Comparison of ENCODE assay signal across 10 cellular contexts in genomic region chr3:128432898-128433629, GRCh38. TPM values are rescaled to one million over a fixed set of nuclear protein-coding genes. Genes with fewer than 3 reads are reported as not detected.
DNase-seq lines count a peak whose midpoint lies in the region; ATAC-seq and TF ChIP-seq lines count a peak whose summit lies in the region.
"Had no signal": no experiment of that assay in that cellular context is flagged by ENCODE, and none has a peak within 500 bp of the region (broad histone marks: within the 10 kb centered on the region; RNA-seq: fewer than 3 reads in every experiment).

No MANE protein-coding gene starts in this region.

- no peaks in the 10 kb centered on the region for H3K36me3 ChIP-seq in iPS DF 6.9 (ENCODE audit: control insufficient read depth, insufficient read depth, low read length)
- no peaks in the 10 kb centered on the region for H3K36me3 ChIP-seq in suprapubic skin

- ATAC-seq in GM21367 (IDR thresholded peaks at IDR 0.05; ENCODE audit: unreplicated experiment) (no peak), HG03139 (IDR thresholded peaks at IDR 0.05; ENCODE audit: unreplicated experiment) (no peak)

- no peak overlapping the region for H3K27ac ChIP-seq in iPS DF 6.9 (ENCODE audit: low read length)
- no peak overlapping the region for H3K27ac ChIP-seq in suprapubic skin

- TF ChIP-seq EP300 in suprapubic skin (IDR thresholded peaks at IDR 0.05): no peak

- DNase-seq in NCI-H2227 (lab: John Stamatoyannopoulos, UW; ENCODE audit: unreplicated experiment) (peak; percentile 19), NCI-H2227 treated with DMSO at 0.1 percent for 48 hours (lab: John Stamatoyannopoulos, UW) (no peak), OCI-M1 (lab: John Stamatoyannopoulos, UW) (peak; percentile 20), iPS DF 6.9 (ENCODE audit: low read depth, low spot score) (no peak), suprapubic skin (ENCODE audit: low spot score in 2 of 2) (no peak), dedifferentiated amniotic fluid mesenchymal stem cell (ENCODE audit: extremely low spot score) (no peak)
- DNase-seq: CD4-positive, CD25-positive, alpha-beta regulatory T cell had no signal

- no peaks in the 10 kb centered on the region for H3K9me3 ChIP-seq in iPS DF 6.9 (ENCODE audit: control insufficient read depth, insufficient read depth, low read length)
- H3K9me3 ChIP-seq in suprapubic skin: no peaks in the 10 kb centered on the region

- TF ChIP-seq POLR2A in suprapubic skin (IDR thresholded peaks at IDR 0.05): no peak

- no CpG with 5 or more reads among the region's 58 CpGs for WGBS in iPS DF 6.9 (ENCODE audit: insufficient coverage, insufficient read length)
- 63% methylated on average over 2 of the region's 58 CpGs for WGBS in suprapubic skin

- no peak for TF ChIP-seq CTCF in suprapubic skin (IDR thresholded peaks at IDR 0.05)

- peaks cover 12% of the 10 kb centered on the region for H3K4me1 ChIP-seq in iPS DF 6.9 (ENCODE audit: control insufficient read depth, insufficient read depth, low read length)
- peaks cover 11% of the 10 kb centered on the region for H3K4me1 ChIP-seq in suprapubic skin

- H3K4me3 ChIP-seq in iPS DF 6.9 (ENCODE audit: low read length) (peak overlapping the region; percentile 8; the same call in 1 of the 2 replicates), suprapubic skin (peak overlapping the region; percentile 44)

- H3K27me3 ChIP-seq in iPS DF 6.9 (ENCODE audit: control insufficient read depth, insufficient read depth, low read length): peaks cover 8% of the 10 kb centered on the region; the same call in 1 of the 2 replicates
- H3K27me3 ChIP-seq in suprapubic skin: peaks cover 62% of the 10 kb centered on the region

RNA-seq across cellular contexts. Expression of gene DNAJB8, which starts 33.6 kb away (rescaled TPM):
- total RNA-seq in suprapubic skin: not detected
- total RNA-seq: CD4-positive, CD25-positive, alpha-beta regulatory T cell; SK-MEL-5 had no signal

RNA-seq across cellular contexts. Expression of gene GATA2, which starts 59.9 kb away (rescaled TPM):
- total RNA-seq in suprapubic skin: 10 to 100 TPM in 1 of 4 donors, 1 to 10 TPM in 3; 2.4 to 10.3 (median 5.4) TPM

Comparison
In these comparisons a context has a peak if more than half of its experiments do, and no peak if none do; other contexts are left out.
1. DNase-seq: peak in NCI-H2227 (single experiment) and OCI-M1 (single experiment); none in NCI-H2227 treated with DMSO at 0.1 percent for 48 hours (single experiment), iPS DF 6.9 (single experiment), suprapubic skin (0 of 2) and dedifferentiated amniotic fluid mesenchymal stem cell (single experiment).